Comparison of ENCODE assay signal across 25 cellular contexts in the genomic region with DNA sequence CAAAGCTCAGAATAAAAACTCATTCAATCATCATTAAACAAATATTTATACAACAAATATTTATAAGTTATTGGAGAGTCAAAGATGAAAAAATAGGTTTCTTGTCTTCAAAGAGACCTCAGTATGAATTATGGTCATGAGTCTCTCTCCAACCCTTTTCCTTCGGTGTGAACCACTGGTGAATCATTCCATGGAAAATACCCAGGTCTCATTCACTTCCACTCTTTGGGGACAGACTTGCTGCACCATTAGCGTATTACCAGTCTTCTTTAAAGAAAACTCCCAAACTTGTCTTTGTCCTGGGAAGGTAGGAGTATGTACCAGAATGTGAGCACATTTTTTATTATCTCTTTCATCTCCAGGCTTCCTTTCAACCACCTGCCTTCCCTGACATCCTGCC.
DNase-seq lines count a peak whose midpoint lies in the region; ATAC-seq, FAIRE-seq and TF ChIP-seq lines count a peak whose summit lies in the region.
"Had no signal": no experiment of that assay in that cellular context is flagged by ENCODE, and none has a peak within 500 bp of the region (broad histone marks: within the 10 kb centered on the region; RNA-seq: fewer than 3 reads in every experiment).

No MANE protein-coding gene starts in this region.

- H2AFZ ChIP-seq in SK-N-SH (ENCODE audit: low read depth) = no peak overlapping the region
- H2AFZ ChIP-seq in astrocyte (ENCODE audit: low read depth, low read length) = no peak overlapping the region

- H3K36me3 ChIP-seq in SK-N-SH (replicated peaks in 1 of 2; ENCODE audit: control insufficient read depth in 1 of 2, insufficient read depth in 2 of 2, low read length in 1 of 2) = peaks cover 0 to 8% of the 10 kb centered on the region in 2 experiments
- no peaks in the 10 kb centered on the region for H3K36me3 ChIP-seq in astrocyte (ENCODE audit: insufficient read depth, low read length)
- H3K36me3 ChIP-seq: SJCRH30 had no signal

- H3K79me2 ChIP-seq in SK-N-SH (ENCODE audit: insufficient read depth) (no peaks in the 10 kb centered on the region), astrocyte (ENCODE audit: insufficient read depth, low read length) (no peaks in the 10 kb centered on the region)

- no peak for DNase-seq in SK-N-SH
- peak; percentile 68 for DNase-seq in astrocyte (ENCODE audit: low read depth)
- peak; percentile 67 for DNase-seq in islet precursor cell
- DNase-seq in ureter (ENCODE audit: low spot score) = no peak
- no peak for DNase-seq in hypothalamus (lab: John Stamatoyannopoulos, UW)
- no peak for DNase-seq in globus pallidus (ENCODE audit: low spot score)
- no peak for DNase-seq in activated CD4-positive, alpha-beta memory T cell treated with anti-CD3 and anti-CD28 coated beads for 36 hours
- DNase-seq: 8988T; activated CD4-positive, CD25-positive, alpha-beta regulatory T cell treated with anti-CD3 and anti-CD28 coated beads, Interleukin-2, amount 50 U/mL, for 72 hours; dermis blood vessel endothelial cell; DMS153; kidney; natural killer cell; NCI-H2029; NCI-H510A treated with DMSO at 0.1 percent for 48 hours; posterior cingulate gyrus; SJCRH30; small intestine; stimulated activated CD4-positive, alpha-beta T cell treated with anti-CD3 and anti-CD28 coated beads, Interleukin-4, amount 100 ng/mL, for 24 hours had no signal

- H3K27me3 Mint-ChIP-seq in astrocyte (ENCODE audit: low read depth, unreplicated experiment) = no peaks in the 10 kb centered on the region
- H3K27me3 Mint-ChIP-seq in activated CD4-positive, alpha-beta memory T cell treated with anti-CD3 and anti-CD28 coated beads for 36 hours = peaks cover 4% of the 10 kb centered on the region
- H3K27me3 Mint-ChIP-seq: activated naive CD8-positive, alpha-beta T cell had no signal

- WGBS in SK-N-SH (ENCODE audit: low lambda C conversion rate) = 49% methylated on average over 2 of the region's 2 CpGs

- H3K4me3 Mint-ChIP-seq in astrocyte (ENCODE audit: unreplicated experiment) = no peak overlapping the region
- H3K4me3 Mint-ChIP-seq in activated CD4-positive, alpha-beta memory T cell treated with anti-CD3 and anti-CD28 coated beads for 36 hours = no peak overlapping the region
- H3K4me3 Mint-ChIP-seq: activated naive CD8-positive, alpha-beta T cell; CD14-positive monocyte; IgD-negative memory B cell; natural killer cell had no signal

- TF ChIP-seq EP300 in SK-N-SH (IDR thresholded peaks at IDR 0.05; ENCODE audit: borderline replicate concordance in 1 of 2, low read depth in 1 of 2, low read length in 1 of 2) = no peak

- H3K4me3 ChIP-seq in SK-N-SH (ENCODE audit: low read depth in 2 of 2, low read length in 1 of 2) (no peak overlapping the region), astrocyte (ENCODE audit: insufficient read depth, low read depth, low read length) (no peak overlapping the region)
- H3K4me3 ChIP-seq: SJCRH30 had no signal

- CTCF ChIA-PET in SK-N-SH (lab: Yijun Ruan, JAX) = no interaction called here
- CTCF ChIA-PET in activated CD4-positive, alpha-beta memory T cell treated with anti-CD3 and anti-CD28 coated beads for 36 hours (lab: Charles Lee) = no interaction called here

- no peaks in the 10 kb centered on the region for H3K9me2 ChIP-seq in SK-N-SH

- H3K27me3 ChIP-seq in SK-N-SH (ENCODE audit: insufficient read depth) = no peaks in the 10 kb centered on the region
- H3K27me3 ChIP-seq in astrocyte (ENCODE audit: insufficient read depth, low read length) = no peaks in the 10 kb centered on the region
- H3K27me3 ChIP-seq: SJCRH30 had no signal

- H3K9ac ChIP-seq in SK-N-SH (no peak overlapping the region), astrocyte (ENCODE audit: low read length) (no peak overlapping the region)

- TF ChIP-seq CTCF in SK-N-SH (IDR thresholded peaks at IDR 0.05) (no peak), astrocyte (IDR thresholded peaks at IDR 0.05; ENCODE audit: insufficient read depth, low read depth, low read length) (no peak)

- H3K27ac Mint-ChIP-seq in astrocyte (ENCODE audit: unreplicated experiment) = peak overlapping the region; percentile 22
- H3K27ac Mint-ChIP-seq in activated CD4-positive, alpha-beta memory T cell treated with anti-CD3 and anti-CD28 coated beads for 36 hours = no peak overlapping the region
- H3K27ac Mint-ChIP-seq: activated naive CD8-positive, alpha-beta T cell; CD14-positive monocyte; IgD-negative memory B cell; natural killer cell had no signal

- peaks cover 17% of the 10 kb centered on the region for H3F3A ChIP-seq in SK-N-SH (replicated peaks; ENCODE audit: insufficient read depth)

- intact Hi-C loops in activated CD4-positive, alpha-beta memory T cell treated with anti-CD3 and anti-CD28 coated beads for 36 hours (cut with micrococcal nuclease) = no loop called here

- no peak for TF ChIP-seq RAD21 in SK-N-SH (IDR thresholded peaks at IDR 0.05; ENCODE audit: low read length)

- no peaks in the 10 kb centered on the region for H3K36me3 Mint-ChIP-seq in astrocyte (ENCODE audit: low read depth, unreplicated experiment)
- H3K36me3 Mint-ChIP-seq in activated CD4-positive, alpha-beta memory T cell treated with anti-CD3 and anti-CD28 coated beads for 36 hours = no peaks in the 10 kb centered on the region
- H3K36me3 Mint-ChIP-seq: CD14-positive monocyte, IgD-negative memory B cell, natural killer cell had no signal

- peak; percentile 71 for FAIRE-seq in astrocyte (lab: Jason Lieb, UNC)
- FAIRE-seq: GM18507, H1, kidney, small intestine had no signal

- POLR2A ChIA-PET in SK-N-SH (lab: Yijun Ruan, JAX) = no interaction called here
- POLR2A ChIA-PET in activated CD4-positive, alpha-beta memory T cell treated with anti-CD3 and anti-CD28 coated beads for 36 hours (lab: Charles Lee) = no interaction called here

- H3K27ac ChIP-seq in SK-N-SH (ENCODE audit: low read depth in 2 of 2, low read length in 1 of 2) = no peak overlapping the region
- no peak overlapping the region for H3K27ac ChIP-seq in astrocyte (ENCODE audit: low read depth, low read length)
- H3K27ac ChIP-seq: SJCRH30 had no signal

- H3K4me1 Mint-ChIP-seq in astrocyte (ENCODE audit: low read depth, unreplicated experiment) = peaks cover 46% of the 10 kb centered on the region
- peaks cover 2% of the 10 kb centered on the region for H3K4me1 Mint-ChIP-seq in activated CD4-positive, alpha-beta memory T cell treated with anti-CD3 and anti-CD28 coated beads for 36 hours (ENCODE audit: low read depth)
- H3K4me1 Mint-ChIP-seq: IgD-negative memory B cell, natural killer cell had no signal

- ATAC-seq in SK-N-SH treated with all-trans-retinoic acid at 6 μM for 48 hours = no peak
- ATAC-seq: natural killer cell had no signal

- peaks cover 2% of the 10 kb centered on the region for H3K9me3 Mint-ChIP-seq in astrocyte (ENCODE audit: unreplicated experiment)
- peaks cover 14% of the 10 kb centered on the region for H3K9me3 Mint-ChIP-seq in activated CD4-positive, alpha-beta memory T cell treated with anti-CD3 and anti-CD28 coated beads for 36 hours

- H3K9me3 ChIP-seq in SK-N-SH (peaks cover 17% of the 10 kb centered on the region; the same call in 1 of the 2 replicates), astrocyte (ENCODE audit: insufficient read depth, low read depth, low read length) (no peaks in the 10 kb centered on the region)

- H3K4me1 ChIP-seq in SK-N-SH (ENCODE audit: control insufficient read depth in 1 of 2, insufficient read depth in 2 of 2, low read depth in 1 of 2, low read length in 1 of 2) = peaks cover 4 to 6% of the 10 kb centered on the region in 2 experiments; a peak in 2 of 4 replicates
- H3K4me1 ChIP-seq in astrocyte (ENCODE audit: insufficient read depth, low read length) = peaks cover 38% of the 10 kb centered on the region

- no peaks in the 10 kb centered on the region for H4K20me1 ChIP-seq in SK-N-SH (ENCODE audit: insufficient read depth)
- H4K20me1 ChIP-seq in astrocyte (ENCODE audit: insufficient read depth, low read length) = no peaks in the 10 kb centered on the region

- H3K4me2 ChIP-seq in SK-N-SH = no peak overlapping the region
- peak overlapping the region; percentile 35 for H3K4me2 ChIP-seq in astrocyte (ENCODE audit: low read length)

TF ChIP-seq in SK-N-SH, 30 proteins besides CTCF, POLR2A, EP300 and RAD21:
- no peak for TF ChIP-seq MXI1 (IDR thresholded peaks at IDR 0.05; ENCODE audit: low read depth, low read length)
- peak; percentile 17; the same call in 1 of the 2 replicates for TF ChIP-seq JUND (IDR thresholded peaks at IDR 0.05)
- TF ChIP-seq FOSL2 (IDR thresholded peaks at IDR 0.05; ENCODE audit: borderline replicate concordance, low read depth) = peak; percentile 40; the same call in 1 of the 2 replicates

TF ChIP-seq in SK-N-SH treated with all-trans-retinoic acid at 6 μM for 48 hours, 23 proteins besides CTCF, POLR2A, EP300 and RAD21:
- no peak for TF ChIP-seq GLIS3 (CRISPR knock-in tag; IDR thresholded peaks at IDR 0.05)
- no peak for TF ChIP-seq ISL1 (CRISPR knock-in tag; IDR thresholded peaks at IDR 0.05)
- no peak for TF ChIP-seq ARNTL (CRISPR knock-in tag; IDR thresholded peaks at IDR 0.05; ENCODE audit: borderline replicate concordance, low read depth)
- no peak for TF ChIP-seq ZFP3 (CRISPR knock-in tag; IDR thresholded peaks at IDR 0.05)
- TF ChIP-seq TOX (CRISPR knock-in tag; IDR thresholded peaks at IDR 0.05; ENCODE audit: borderline replicate concordance) = no peak
- no peak for TF ChIP-seq CSDC2 (CRISPR knock-in tag; IDR thresholded peaks at IDR 0.05)
- no peak for TF ChIP-seq ZNF565 (CRISPR knock-in tag; conservative IDR thresholded peaks at IDR 0.05; ENCODE audit: low read depth)
- TF ChIP-seq ZC3H10 (CRISPR knock-in tag; IDR thresholded peaks at IDR 0.05) = no peak
- TF ChIP-seq PPARA (CRISPR knock-in tag; IDR thresholded peaks at IDR 0.05; ENCODE audit: borderline replicate concordance) = no peak
- TF ChIP-seq PATZ1 (CRISPR knock-in tag; IDR thresholded peaks at IDR 0.05; ENCODE audit: borderline replicate concordance) = no peak
- no peak for TF ChIP-seq ZNF70 (CRISPR knock-in tag; IDR thresholded peaks at IDR 0.05)
TF ChIP-seq in SK-N-SH treated with all-trans-retinoic acid at 6 μM for 48 hours: peak in this region for 0.

Comparison
In these comparisons a context has a peak if more than half of its experiments do, and no peak if none do; other contexts are left out.
1. DNase-seq: peak in astrocyte (single experiment) and islet precursor cell (single experiment); none in SK-N-SH (single experiment), ureter (single experiment), hypothalamus (0 of 51), globus pallidus (single experiment) and activated CD4-positive, alpha-beta memory T cell treated with anti-CD3 and anti-CD28 coated beads for 36 hours (single experiment).